ENCODE assay signal across 33 cellular contexts in the genomic region with DNA sequence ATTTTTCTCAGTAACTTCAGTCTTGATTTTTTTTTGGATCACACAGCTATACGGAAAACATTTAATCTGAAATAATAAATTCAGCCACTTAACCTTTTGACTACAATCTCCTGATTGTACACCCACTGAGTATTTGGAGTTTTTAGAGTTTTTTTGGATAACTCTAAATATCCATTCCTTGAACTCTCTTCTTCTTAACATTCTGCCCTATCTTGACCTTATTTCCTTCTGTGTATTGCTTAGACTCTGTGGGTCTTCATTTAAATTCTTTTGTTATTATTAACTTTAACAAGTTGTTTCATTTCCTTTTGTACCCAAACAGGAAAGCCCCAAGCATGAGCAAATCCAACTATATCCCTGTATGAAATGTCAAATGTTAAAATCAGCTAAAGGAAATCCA.
"Had no signal": no experiment of that assay in that cellular context is flagged by ENCODE, and none has a peak within 500 bp of the region (broad histone marks: within the 10 kb centered on the region; RNA-seq: fewer than 3 reads in every experiment).

No MANE protein-coding gene starts in this region.

- H3K9me3 ChIP-seq: colonic mucosa, gastrocnemius medialis had no signal

- H3K27me3 ChIP-seq: brain microvascular endothelial cell, colonic mucosa, dorsolateral prefrontal cortex, esophagus muscularis mucosa, foreskin keratinocyte, gastrocnemius medialis, heart left ventricle had no signal

- H3K36me3 ChIP-seq: brain microvascular endothelial cell, colonic mucosa, esophagus muscularis mucosa, gastrocnemius medialis, heart left ventricle, WERI-Rb-1 had no signal

- H3K4me3 ChIP-seq: colonic mucosa, dorsolateral prefrontal cortex, esophagus muscularis mucosa, gastrocnemius medialis, heart left ventricle had no signal

- H3K27ac ChIP-seq: brain microvascular endothelial cell, colonic mucosa, esophagus muscularis mucosa, foreskin keratinocyte, gastrocnemius medialis, heart left ventricle, WERI-Rb-1 had no signal

- H3K27me3 Mint-ChIP-seq: activated B cell treated with CpG ODN at 0.5 μM for 24 hours; activated CD4-positive, alpha-beta memory T cell treated with anti-CD3 and anti-CD28 coated beads for 36 hours; activated CD4-positive, alpha-beta T cell treated with anti-CD3 and anti-CD28 coated beads, Interleukin-2, amount 10 ng/mL, durations not matched to agents 24 days and 14 days; activated naive CD8-positive, alpha-beta T cell; activated T-cell treated with anti-CD3 and anti-CD28 coated beads, Interleukin-2, amount 50 U/mL, for 24 hours; activated T-helper 17 cell treated with anti-CD3 and anti-CD28 coated beads, Interleukin-2, amount 50 U/mL, for 72 hours; central memory CD8-positive, alpha-beta T cell; T-helper 17 cell had no signal

- DNase-seq: activated B cell treated with CpG ODN at 0.5 μM for 24 hours; activated CD4-positive, alpha-beta memory T cell treated with anti-CD3 and anti-CD28 coated beads for 36 hours; activated CD4-positive, alpha-beta T cell treated with anti-CD3 and anti-CD28 coated beads, Interleukin-2, amount 10 ng/mL, durations not matched to agents 24 days and 14 days; activated CD8-positive, alpha-beta memory T cell treated with anti-CD3 and anti-CD28 coated beads, Interleukin-2, amount 50 U/mL, for 48 hours; activated effector memory CD4-positive, alpha-beta T cell treated with Interleukin-2 at 50 U/mL for 16 hours; activated gamma-delta T cell treated with Interleukin-2 at 50 U/mL for 16 hours; activated naive CD4-positive, alpha-beta T cell treated with anti-CD3 and anti-CD28 coated beads, Interleukin-2, amount 50 U/mL, for 16 hours; activated naive CD4-positive, alpha-beta T cell treated with Interleukin-2 at 50 U/mL for 16 hours; activated T-cell treated with anti-CD3 and anti-CD28 coated beads for 4 hours; activated T-cell treated with anti-CD3 and anti-CD28 coated beads, Interleukin-2, amount 50 U/mL, for 24 hours; activated T-cell treated with anti-CD3 and anti-CD28 coated beads, Interleukin-2, amount 50 U/mL, for 72 hours; amniotic stem cell; anterior cingulate cortex; brain microvascular endothelial cell; colonic mucosa; dorsolateral prefrontal cortex; effector memory CD4-positive, alpha-beta T cell; endodermal cell; erythroblast; foreskin keratinocyte; gastrocnemius medialis; glutamatergic neuron; heart left ventricle; T-helper 1 cell; T-helper 17 cell; T1000; WERI-Rb-1 had no signal

- H3K4me3 Mint-ChIP-seq: activated B cell treated with CpG ODN at 0.5 μM for 24 hours; activated CD4-positive, alpha-beta memory T cell treated with anti-CD3 and anti-CD28 coated beads for 36 hours; activated CD4-positive, alpha-beta T cell treated with anti-CD3 and anti-CD28 coated beads, Interleukin-2, amount 10 ng/mL, durations not matched to agents 24 days and 14 days; activated naive CD8-positive, alpha-beta T cell; activated T-cell treated with anti-CD3 and anti-CD28 coated beads, Interleukin-2, amount 50 U/mL, for 24 hours; activated T-cell treated with anti-CD3 and anti-CD28 coated beads, Interleukin-2, amount 50 U/mL, for 72 hours; activated T-helper 17 cell treated with anti-CD3 and anti-CD28 coated beads, Interleukin-2, amount 50 U/mL, for 72 hours; central memory CD8-positive, alpha-beta T cell; endodermal cell; T-helper 17 cell; T-helper 2 cell treated with Interferon-gamma antibody and Interleukin-4, amounts not matched to agents 5 μg/mL and 100 μg/mL, for 36 hours had no signal

- H3K4me1 Mint-ChIP-seq: activated B cell treated with CpG ODN at 0.5 μM for 24 hours; activated CD4-positive, alpha-beta T cell treated with anti-CD3 and anti-CD28 coated beads, Interleukin-2, amount 10 ng/mL, durations not matched to agents 24 days and 14 days; activated T-helper 17 cell treated with anti-CD3 and anti-CD28 coated beads, Interleukin-2, amount 50 U/mL, for 72 hours; central memory CD8-positive, alpha-beta T cell; T-helper 17 cell had no signal

- H3K27ac Mint-ChIP-seq: activated B cell treated with CpG ODN at 0.5 μM for 24 hours; activated CD4-positive, alpha-beta memory T cell treated with anti-CD3 and anti-CD28 coated beads for 36 hours; activated CD4-positive, alpha-beta T cell treated with anti-CD3 and anti-CD28 coated beads, Interleukin-2, amount 10 ng/mL, durations not matched to agents 24 days and 14 days; activated naive CD8-positive, alpha-beta T cell; activated T-cell treated with anti-CD3 and anti-CD28 coated beads, Interleukin-2, amount 50 U/mL, for 24 hours; activated T-cell treated with anti-CD3 and anti-CD28 coated beads, Interleukin-2, amount 50 U/mL, for 72 hours; activated T-helper 17 cell treated with anti-CD3 and anti-CD28 coated beads, Interleukin-2, amount 50 U/mL, for 72 hours; endodermal cell; T-helper 17 cell; T-helper 2 cell treated with Interferon-gamma antibody and Interleukin-4, amounts not matched to agents 5 μg/mL and 100 μg/mL, for 36 hours had no signal

- H3K9me3 Mint-ChIP-seq: activated CD4-positive, alpha-beta T cell treated with anti-CD3 and anti-CD28 coated beads, Interleukin-2, amount 10 ng/mL, durations not matched to agents 24 days and 14 days had no signal

- H3K4me1 ChIP-seq: colonic mucosa, esophagus muscularis mucosa, foreskin keratinocyte, gastrocnemius medialis, heart left ventricle had no signal

- ATAC-seq: activated CD4-positive, CD25-positive, alpha-beta regulatory T cell treated with anti-CD3 and anti-CD28 coated beads, Interleukin-2, amount 50 U/mL, for 24 hours; activated T-cell treated with anti-CD3 and anti-CD28 coated beads, Interleukin-2, amount 50 U/mL, for 72 hours; activated T-helper 17 cell treated with anti-CD3 and anti-CD28 coated beads, Interleukin-2, amount 50 U/mL, for 72 hours; foreskin keratinocyte; gastrocnemius medialis; heart left ventricle; T-helper 17 cell had no signal

- H3K36me3 Mint-ChIP-seq: activated CD4-positive, alpha-beta memory T cell treated with anti-CD3 and anti-CD28 coated beads for 36 hours; activated naive CD8-positive, alpha-beta T cell had no signal
